18 cellular contexts compared by ENCODE assay signal in the genomic region with DNA sequence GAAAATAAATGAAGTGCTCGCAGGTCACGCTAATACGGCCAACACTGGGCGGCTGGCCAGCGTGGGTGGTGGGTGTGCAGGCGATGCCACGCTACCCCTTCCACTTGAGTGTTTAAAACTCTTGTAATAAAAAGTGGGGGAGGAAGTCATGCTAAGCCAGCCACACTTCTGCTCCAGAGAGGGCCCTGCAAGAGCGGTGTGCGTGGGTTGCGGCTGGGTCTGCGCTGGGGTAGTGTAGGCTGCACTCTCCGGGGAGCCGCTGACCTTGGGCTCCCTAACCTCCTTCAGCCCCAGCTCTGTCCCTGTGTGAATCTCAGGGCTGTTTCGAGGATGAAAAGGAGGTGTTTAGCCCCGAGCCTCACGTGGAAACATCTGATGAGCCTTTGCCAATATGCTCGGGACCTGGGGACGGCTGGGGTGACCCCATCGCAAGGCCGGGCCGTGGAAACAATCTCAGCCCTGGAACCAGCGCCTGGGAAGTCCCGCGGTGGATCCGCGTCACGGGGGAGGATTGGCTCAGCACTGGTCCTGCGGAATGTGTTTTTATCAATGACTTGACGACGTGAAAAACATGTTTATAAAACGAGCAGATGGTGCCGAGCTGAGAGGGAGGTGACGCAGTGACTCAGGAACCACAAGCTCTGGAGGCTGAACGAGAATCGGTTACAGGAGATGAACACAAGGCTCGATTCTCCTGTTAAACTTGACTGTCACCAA.
DNase-seq lines count a peak whose midpoint lies in the region; ATAC-seq and TF ChIP-seq lines count a peak whose summit lies in the region.
"Had no signal": no experiment of that assay in that cellular context is flagged by ENCODE, and none has a peak within 500 bp of the region (broad histone marks: within the 10 kb centered on the region; RNA-seq: fewer than 3 reads in every experiment).

No MANE protein-coding gene starts in this region.

- no peaks in the 10 kb centered on the region for H3K9me2 ChIP-seq in PC-3 (replicated peaks; ENCODE audit: low read length)

- H3F3A ChIP-seq in PC-3 (ENCODE audit: low read length, unreplicated experiment), result no peaks in the 10 kb centered on the region

- TF ChIP-seq POLR2A in sigmoid colon (IDR thresholded peaks at IDR 0.05), result no peak

- H3K27ac Mint-ChIP-seq in HFFc6, result no peak overlapping the region
- H3K27ac Mint-ChIP-seq: activated CD8-positive, alpha-beta T cell treated with anti-CD3 and anti-CD28 coated beads, Interleukin-2, amount 10 ng/mL, durations not matched to agents 7 days and 5 days; neural progenitor cell; stimulated activated naive B cell treated with anti-CD40 and anti-IgM and Interleukin-4, amounts not matched to agents 10 μg/mL and 1 μg/mL and 100 μg/mL, for 72 hours had no signal

- H3K27me3 ChIP-seq in right atrium auricular region (no peaks in the 10 kb centered on the region), sigmoid colon (no peaks in the 10 kb centered on the region), PC-3 (ENCODE audit: low read length) (no peaks in the 10 kb centered on the region)
- H3K27me3 ChIP-seq: BE2C, body of pancreas had no signal

- POLR2A ChIA-PET in HEK293 (lab: Yijun Ruan, JAX) (no interaction called here), PC-3 (lab: Charles Lee; ENCODE audit: unreplicated experiment) (no interaction called here)

- WGBS in sigmoid colon, 2 donors, result 85 to 87% methylated on average over 36 of the region's 36 CpGs

- BruUV-seq in PC-3 (replicated peaks; lab: Mats Ljungman, UMichigan), result no TSS peak

- TF ChIP-seq CTCF in HEK293 (tag by site-specific recombination; IDR thresholded peaks at IDR 0.05) (no peak), astrocyte of the cerebellum (IDR thresholded peaks at IDR 0.05; ENCODE audit: low read depth, low read length, missing control alignments) (no peak), right atrium auricular region (IDR thresholded peaks at IDR 0.05) (no peak), sigmoid colon (IDR thresholded peaks at IDR 0.05) (no peak), PC-3 (conservative IDR thresholded peaks at IDR 0.05; ENCODE audit: low read depth, low read length) (no peak), HFFc6 (IDR thresholded peaks at IDR 0.05) (no peak)

- peak; percentile 16 for DNase-seq in astrocyte of the cerebellum (ENCODE audit: low read depth)
- DNase-seq in right atrium auricular region (ENCODE audit: low spot score), result peak; percentile 78
- peak; percentile 66 for DNase-seq in sigmoid colon
- no peak for DNase-seq in PC-3
- no peak for DNase-seq in NK-92 treated with Interleukin-12 subunit alpha and Interleukin-12 subunit beta, amount 100 ng/mL, for 24 hours (lab: John Stamatoyannopoulos, UW)
- DNase-seq in HFFc6, result no peak
- DNase-seq: activated CD8-positive, alpha-beta T cell treated with anti-CD3 and anti-CD28 coated beads, Interleukin-2, amount 10 ng/mL, durations not matched to agents 7 days and 5 days; BE2C; body of pancreas; effector CD8-positive, alpha-beta T cell; Kasumi-1; NCI-H1930; NCI-H69; stimulated activated naive B cell treated with anti-CD40 and anti-IgM and Interleukin-4, amounts not matched to agents 10 μg/mL and 1 μg/mL and 100 μg/mL, for 72 hours had no signal

- H3K4me1 ChIP-seq in HEK293 (ENCODE audit: control insufficient read depth, insufficient read depth, low read length) (no peaks in the 10 kb centered on the region), right atrium auricular region (peaks cover 0 to 15% of the 10 kb centered on the region in 2 donors), sigmoid colon (peaks cover 0 to 19% (median 6%) of the 10 kb centered on the region in 4 donors), PC-3 (ENCODE audit: insufficient read depth, low read length) (peaks cover 14% of the 10 kb centered on the region)
- H3K4me1 ChIP-seq: BE2C, body of pancreas, neural progenitor cell had no signal

- H2AFZ ChIP-seq in PC-3 (ENCODE audit: low read length), result no peak overlapping the region
- H2AFZ ChIP-seq: neural progenitor cell had no signal

- H3K79me2 ChIP-seq in PC-3 (ENCODE audit: low read length), result no peaks in the 10 kb centered on the region

- H4K20me1 ChIP-seq in PC-3 (ENCODE audit: low read length), result no peaks in the 10 kb centered on the region

- no peak for ATAC-seq in PC-3
- ATAC-seq: activated CD8-positive, alpha-beta T cell treated with anti-CD3 and anti-CD28 coated beads, Interleukin-2, amount 10 ng/mL, durations not matched to agents 7 days and 5 days; body of pancreas; GM12878; stimulated activated naive B cell treated with anti-CD40 and anti-IgM and Interleukin-4, amounts not matched to agents 10 μg/mL and 1 μg/mL and 100 μg/mL, for 72 hours had no signal

- no peak for TF ChIP-seq EP300 in sigmoid colon (IDR thresholded peaks at IDR 0.05)

- no peak overlapping the region for H3K4me2 ChIP-seq in PC-3 (ENCODE audit: low read length)
- H3K4me2 ChIP-seq: neural progenitor cell had no signal

- peaks cover 30% of the 10 kb centered on the region for H3K9me3 Mint-ChIP-seq in HFFc6
- H3K9me3 Mint-ChIP-seq: neural progenitor cell had no signal

- no peak overlapping the region for H3K27ac ChIP-seq in HEK293 (ENCODE audit: extremely low read depth, low read depth, low read length)
- peak overlapping the region in 1 of 2 donors; percentile 71 for H3K27ac ChIP-seq in right atrium auricular region
- H3K27ac ChIP-seq in sigmoid colon, result no peak overlapping the region
- H3K27ac ChIP-seq in PC-3 (ENCODE audit: low read length), result no peak overlapping the region
- H3K27ac ChIP-seq: body of pancreas, neural progenitor cell had no signal

- H3K36me3 Mint-ChIP-seq in HFFc6 (ENCODE audit: low read depth), result peaks cover 8% of the 10 kb centered on the region

- intact Hi-C loops in sigmoid colon (cut with DNase I), result no loop called here
- intact Hi-C loops in PC-3 (cut with micrococcal nuclease), result no loop called here

- H3K27me3 Mint-ChIP-seq in HFFc6 (ENCODE audit: insufficient read depth), result peaks cover 6% of the 10 kb centered on the region

- in situ Hi-C loops in astrocyte of the cerebellum (cut with HindIII; ENCODE audit: low sequenced_read_pairs), result no loop called here

- no peaks in the 10 kb centered on the region for H3K36me3 ChIP-seq in HEK293 (ENCODE audit: control insufficient read depth in 2 of 2, insufficient read depth in 1 of 2, low read length in 2 of 2)
- no peaks in the 10 kb centered on the region for H3K36me3 ChIP-seq in right atrium auricular region
- no peaks in the 10 kb centered on the region for H3K36me3 ChIP-seq in sigmoid colon
- no peaks in the 10 kb centered on the region for H3K36me3 ChIP-seq in PC-3 (ENCODE audit: low read depth, low read length)
- H3K36me3 ChIP-seq: BE2C, neural progenitor cell had no signal

- CTCF ChIA-PET in HEK293 (lab: Yijun Ruan, JAX) (no interaction called here), PC-3 (lab: Charles Lee) (no interaction called here)

- H3K4me3 ChIP-seq in HEK293 (ENCODE audit: low read depth, low read length), result no peak overlapping the region
- no peak overlapping the region for H3K4me3 ChIP-seq in astrocyte of the cerebellum (ENCODE audit: low read depth, low read length)
- H3K4me3 ChIP-seq in right atrium auricular region, result no peak overlapping the region
- H3K4me3 ChIP-seq in sigmoid colon, result no peak overlapping the region
- no peak overlapping the region for H3K4me3 ChIP-seq in PC-3 (ENCODE audit: low read length)
- H3K4me3 ChIP-seq: body of pancreas, GM12878, lung, neural progenitor cell had no signal

- H3K4me1 Mint-ChIP-seq in HFFc6 (ENCODE audit: low read depth), result no peaks in the 10 kb centered on the region

- no peak overlapping the region for H3K9ac ChIP-seq in PC-3 (ENCODE audit: low read length)
- H3K9ac ChIP-seq: neural progenitor cell had no signal

- no peak overlapping the region for H3K4me3 Mint-ChIP-seq in HFFc6
- H3K4me3 Mint-ChIP-seq: activated CD8-positive, alpha-beta T cell treated with anti-CD3 and anti-CD28 coated beads, Interleukin-2, amount 10 ng/mL, durations not matched to agents 7 days and 5 days; neural progenitor cell; stimulated activated naive B cell treated with anti-CD40 and anti-IgM and Interleukin-4, amounts not matched to agents 10 μg/mL and 1 μg/mL and 100 μg/mL, for 72 hours had no signal

- H3K9me3 ChIP-seq in HEK293 (ENCODE audit: control insufficient read depth, insufficient read depth, low read depth, low read length) (no peaks in the 10 kb centered on the region), right atrium auricular region (no peaks in the 10 kb centered on the region), sigmoid colon (no peaks in the 10 kb centered on the region), PC-3 (ENCODE audit: low read length) (no peaks in the 10 kb centered on the region)
- H3K9me3 ChIP-seq: BE2C, body of pancreas had no signal

TF ChIP-seq in HEK293, 187 proteins besides CTCF, POLR2A, EP300 and RAD21:
- no peak for TF ChIP-seq ZNF311 (tag by site-specific recombination; IDR thresholded peaks at IDR 0.05; ENCODE audit: borderline replicate concordance)
- TF ChIP-seq ZFHX2 (tag by site-specific recombination; conservative IDR thresholded peaks at IDR 0.05), result peak; percentile 37
- TF ChIP-seq, protein P1, sequence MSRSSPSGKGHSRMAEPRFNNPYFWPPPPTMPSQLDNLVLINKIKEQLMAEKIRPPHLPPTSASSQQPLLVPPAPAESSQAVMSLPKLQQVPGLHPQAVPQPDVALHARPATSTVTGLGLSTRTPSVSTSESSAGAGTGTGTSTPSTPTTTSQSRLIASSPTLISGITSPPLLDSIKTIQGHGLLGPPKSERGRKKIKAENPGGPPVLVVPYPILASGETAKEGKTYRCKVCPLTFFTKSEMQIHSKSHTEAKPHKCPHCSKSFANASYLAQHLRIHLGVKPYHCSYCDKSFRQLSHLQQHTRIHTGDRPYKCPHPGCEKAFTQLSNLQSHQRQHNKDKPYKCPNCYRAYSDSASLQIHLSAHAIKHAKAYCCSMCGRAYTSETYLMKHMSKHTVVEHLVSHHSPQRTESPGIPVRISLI (tag by site-specific recombination; IDR thresholded peaks at IDR 0.05), result no peak
- TF ChIP-seq ZNF544 (tag by site-specific recombination; IDR thresholded peaks at IDR 0.05), result no peak
- no peak for TF ChIP-seq ZNF248 (tag by site-specific recombination; IDR thresholded peaks at IDR 0.05)
- TF ChIP-seq ZNF521 (tag by site-specific recombination; IDR thresholded peaks at IDR 0.05), result no peak
- TF ChIP-seq ZNF785 (tag by site-specific recombination; IDR thresholded peaks at IDR 0.05), result no peak
- peak; percentile 32; the same call in 1 of the 2 replicates for TF ChIP-seq EGR2 (tag by site-specific recombination; IDR thresholded peaks at IDR 0.05; ENCODE audit: low read depth)

Comparison
In these comparisons a context has a peak if more than half of its experiments do, and no peak if none do; other contexts are left out.
1. DNase-seq: peak in astrocyte of the cerebellum (single experiment), right atrium auricular region (single experiment) and sigmoid colon (single experiment); none in PC-3 (single experiment), NK-92 treated with Interleukin-12 subunit alpha and Interleukin-12 subunit beta, amount 100 ng/mL, for 24 hours (single experiment) and HFFc6 (single experiment).